18 cellular contexts compared by ENCODE assay signal in the genomic region with DNA sequence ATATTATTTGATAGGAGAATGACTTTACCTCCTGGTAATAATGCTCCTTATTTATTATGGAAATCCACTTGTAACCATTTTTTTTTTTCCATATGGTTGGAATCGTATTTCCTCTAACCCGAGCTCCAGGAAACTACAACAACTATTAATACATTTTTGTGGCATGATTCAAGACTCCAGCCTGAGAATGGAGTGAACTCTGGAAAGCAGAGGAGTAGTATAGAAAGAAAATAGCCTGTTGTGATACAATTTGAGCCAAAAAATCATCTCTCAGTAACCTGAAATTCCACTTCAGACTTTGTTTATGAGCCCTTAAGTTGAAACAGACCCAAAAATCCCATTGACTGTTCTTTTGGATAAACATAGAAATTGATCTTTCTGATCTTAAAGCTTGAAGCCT.
"Had no signal": no experiment of that assay in that cellular context is flagged by ENCODE, and none has a peak within 500 bp of the region (broad histone marks: within the 10 kb centered on the region; RNA-seq: fewer than 3 reads in every experiment).

No MANE protein-coding gene starts in this region.

- H3K9me3 ChIP-seq: adrenal gland, pancreas, thyroid gland had no signal

- H3K4me3 ChIP-seq: adrenal gland, cardiac muscle cell, dorsolateral prefrontal cortex, pancreas, thyroid gland had no signal

- H3K27ac ChIP-seq: adrenal gland, cardiac muscle cell, dorsolateral prefrontal cortex, pancreas, thyroid gland had no signal

- H3K4me1 ChIP-seq: adrenal gland, pancreas, thyroid gland had no signal

- ATAC-seq: activated CD4-positive, alpha-beta T cell treated with anti-CD3 and anti-CD28 coated beads for 36 hours; activated naive CD4-positive, alpha-beta T cell treated with anti-CD3 and anti-CD28 coated beads, Interleukin-2, amount 50 U/mL, for 72 hours; naive thymus-derived CD8-positive, alpha-beta T cell; pancreas; sciatic nerve had no signal

- H3K27me3 ChIP-seq: adrenal gland, cardiac muscle cell, dorsolateral prefrontal cortex, pancreas, thyroid gland had no signal

- FAIRE-seq: pancreas, TTC549 had no signal

- H3K36me3 ChIP-seq: adrenal gland, cardiac muscle cell, pancreas, thyroid gland had no signal

- DNase-seq: activated CD4-positive, alpha-beta memory T cell treated with anti-CD3 and anti-CD28 coated beads for 36 hours; activated CD4-positive, alpha-beta T cell treated with anti-CD3 and anti-CD28 coated beads for 36 hours; activated gamma-delta T cell treated with Interleukin-2 at 50 U/mL for 16 hours; activated T-cell treated with anti-CD3 and anti-CD28 coated beads for 4 hours; adrenal gland; dorsolateral prefrontal cortex; erythroblast; mesendoderm; naive thymus-derived CD8-positive, alpha-beta T cell; pancreas; stimulated activated naive CD4-positive, alpha-beta T cell; SW 1271; T-helper 2 cell; thyroid gland had no signal
